ENCODE assay signal across 8 cellular contexts in genomic region chr16:89171216-89172170, GRCh38. TPM values are rescaled to one million over a fixed set of nuclear protein-coding genes. Genes with fewer than 3 reads are reported as not detected.
DNase-seq lines count a peak whose midpoint lies in the region; TF ChIP-seq lines count a peak whose summit lies in the region.

A gene with protein sequence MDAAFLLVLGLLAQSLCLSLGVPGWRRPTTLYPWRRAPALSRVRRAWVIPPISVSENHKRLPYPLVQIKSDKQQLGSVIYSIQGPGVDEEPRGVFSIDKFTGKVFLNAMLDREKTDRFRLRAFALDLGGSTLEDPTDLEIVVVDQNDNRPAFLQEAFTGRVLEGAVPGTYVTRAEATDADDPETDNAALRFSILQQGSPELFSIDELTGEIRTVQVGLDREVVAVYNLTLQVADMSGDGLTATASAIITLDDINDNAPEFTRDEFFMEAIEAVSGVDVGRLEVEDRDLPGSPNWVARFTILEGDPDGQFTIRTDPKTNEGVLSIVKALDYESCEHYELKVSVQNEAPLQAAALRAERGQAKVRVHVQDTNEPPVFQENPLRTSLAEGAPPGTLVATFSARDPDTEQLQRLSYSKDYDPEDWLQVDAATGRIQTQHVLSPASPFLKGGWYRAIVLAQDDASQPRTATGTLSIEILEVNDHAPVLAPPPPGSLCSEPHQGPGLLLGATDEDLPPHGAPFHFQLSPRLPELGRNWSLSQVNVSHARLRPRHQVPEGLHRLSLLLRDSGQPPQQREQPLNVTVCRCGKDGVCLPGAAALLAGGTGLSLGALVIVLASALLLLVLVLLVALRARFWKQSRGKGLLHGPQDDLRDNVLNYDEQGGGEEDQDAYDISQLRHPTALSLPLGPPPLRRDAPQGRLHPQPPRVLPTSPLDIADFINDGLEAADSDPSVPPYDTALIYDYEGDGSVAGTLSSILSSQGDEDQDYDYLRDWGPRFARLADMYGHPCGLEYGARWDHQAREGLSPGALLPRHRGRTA (plus strand): TSS chr16:89171748. CDS start chr16:89171832, 84 bp downstream.

- H3F3A ChIP-seq in Loucy (ENCODE audit: low read depth) = no peaks in the 10 kb centered on the region

- H4K20me1 ChIP-seq in Loucy (ENCODE audit: insufficient read depth, low read length, poor library complexity, severe bottlenecking) = no peaks in the 10 kb centered on the region

- H3K9me3 ChIP-seq in Loucy (ENCODE audit: insufficient read depth, low read depth, low read length) = no peaks in the 10 kb centered on the region
- H3K9me3 ChIP-seq in neuron (ENCODE audit: low read length) = no peaks in the 10 kb centered on the region

- H3K27me3 ChIP-seq in H7 (ENCODE audit: control insufficient read depth, insufficient read depth, low read length) (peaks cover 14% of the 10 kb centered on the region), Loucy (ENCODE audit: insufficient read depth, low read length, poor library complexity, severe bottlenecking) (no peaks in the 10 kb centered on the region), neuron (ENCODE audit: insufficient read depth, low read length) (peaks cover 63% of the 10 kb centered on the region)

- no peak within 1 kb of the TSS for H3K9ac ChIP-seq in Loucy (ENCODE audit: low read depth, low read length, poor library complexity, severe bottlenecking)

- H3K9me3 Mint-ChIP-seq in stimulated activated naive CD8-positive, alpha-beta T cell treated with anti-CD3 and anti-CD28 coated beads, Interleukin-15, Interleukin-2, amounts not matched to agents 100 ng/mL and 50 ng/mL, for 24 hours = no peaks in the 10 kb centered on the region

- H2AFZ ChIP-seq in Loucy (ENCODE audit: low read length) (no peak within 1 kb of the TSS), neuron (ENCODE audit: low read depth, low read length) (no peak within 1 kb of the TSS)

- no peak within 1 kb of the TSS for H3K27ac ChIP-seq in RWPE1

- no peaks in the 10 kb centered on the region for H3K36me3 ChIP-seq in H7 (replicated peaks; ENCODE audit: control insufficient read depth, insufficient read depth, low read length)
- H3K36me3 ChIP-seq in Loucy (ENCODE audit: insufficient read depth, low read length) = no peaks in the 10 kb centered on the region
- no peaks in the 10 kb centered on the region for H3K36me3 ChIP-seq in neuron (ENCODE audit: insufficient read depth, low read length)

- H3K4me1 ChIP-seq in Loucy (ENCODE audit: insufficient read depth, low read length, poor library complexity, severe bottlenecking) (peaks cover 12% of the 10 kb centered on the region), neuron (ENCODE audit: insufficient read depth, low read length) (peaks cover 26% of the 10 kb centered on the region)

- peak within 1 kb of the TSS; percentile 69 for H3K4me3 Mint-ChIP-seq in stimulated activated naive CD8-positive, alpha-beta T cell treated with anti-CD3 and anti-CD28 coated beads, Interleukin-15, Interleukin-2, amounts not matched to agents 100 ng/mL and 50 ng/mL, for 24 hours

- H3K36me3 Mint-ChIP-seq in stimulated activated naive CD8-positive, alpha-beta T cell treated with anti-CD3 and anti-CD28 coated beads, Interleukin-15, Interleukin-2, amounts not matched to agents 100 ng/mL and 50 ng/mL, for 24 hours (ENCODE audit: low read depth) = no peaks in the 10 kb centered on the region

- CTCF ChIA-PET in RWPE1 (lab: Yijun Ruan, JAX) = interaction anchor here (0.9 kb wide), 1 partner anchor 230 kb away, joined by 3 read pairs; no protein-coding TSS in a partner anchor

- H3K4me1 Mint-ChIP-seq in stimulated activated naive CD8-positive, alpha-beta T cell treated with anti-CD3 and anti-CD28 coated beads, Interleukin-15, Interleukin-2, amounts not matched to agents 100 ng/mL and 50 ng/mL, for 24 hours (ENCODE audit: low read depth) = peaks cover 6% of the 10 kb centered on the region

- no peaks in the 10 kb centered on the region for H3K27me3 Mint-ChIP-seq in stimulated activated naive CD8-positive, alpha-beta T cell treated with anti-CD3 and anti-CD28 coated beads, Interleukin-15, Interleukin-2, amounts not matched to agents 100 ng/mL and 50 ng/mL, for 24 hours

- peak; percentile 85 for DNase-seq in DMS153 treated with DMSO at 0.1 percent for 48 hours (lab: John Stamatoyannopoulos, UW; ENCODE audit: unreplicated experiment)
- DNase-seq in H7 = peak; percentile 100
- peak; percentile 98 for DNase-seq in RWPE1 (ENCODE audit: low spot score)
- DNase-seq in activated effector memory CD4-positive, alpha-beta T cell treated with Interleukin-2 at 50 U/mL for 16 hours = peak; percentile 92
- peak; percentile 79 for DNase-seq in fibroblast of villous mesenchyme (ENCODE audit: low read depth)

- H3K79me2 ChIP-seq in Loucy (ENCODE audit: insufficient read depth, low read length) = no peaks in the 10 kb centered on the region

- peak within 1 kb of the TSS; percentile 52 for H3K4me3 ChIP-seq in H7 (ENCODE audit: insufficient read depth, low read depth, low read length)
- peak within 1 kb of the TSS; percentile 38 for H3K4me3 ChIP-seq in Loucy (ENCODE audit: low read length, poor library complexity, severe bottlenecking)
- H3K4me3 ChIP-seq in fibroblast of villous mesenchyme (ENCODE audit: low read depth, low read length) = peak within 1 kb of the TSS; percentile 42
- peak within 1 kb of the TSS; percentile 23 for H3K4me3 ChIP-seq in neuron (ENCODE audit: low read length)

- H3K9me2 ChIP-seq in Loucy (replicated peaks; ENCODE audit: low read depth, low read length) = no peaks in the 10 kb centered on the region

- TF ChIP-seq CTCF in Loucy (conservative IDR thresholded peaks at IDR 0.05; ENCODE audit: low read length) (no peak), RWPE1 (conservative IDR thresholded peaks at IDR 0.05; ENCODE audit: low read depth) (no peak), fibroblast of villous mesenchyme (IDR thresholded peaks at IDR 0.05; ENCODE audit: insufficient read depth, low read depth, low read length) (no peak)

- no peak within 1 kb of the TSS for H3K27ac Mint-ChIP-seq in stimulated activated naive CD8-positive, alpha-beta T cell treated with anti-CD3 and anti-CD28 coated beads, Interleukin-15, Interleukin-2, amounts not matched to agents 100 ng/mL and 50 ng/mL, for 24 hours

- POLR2A ChIA-PET in RWPE1 (lab: Yijun Ruan, JAX; ENCODE audit: low non-redundant PET) = no interaction called here

- peak within 1 kb of the TSS; percentile 58 for H3K4me2 ChIP-seq in Loucy (ENCODE audit: low read depth, low read length, poor library complexity, severe bottlenecking)

RNA-seq across cellular contexts. Expression of the gene that starts here (rescaled TPM):
- total RNA-seq in H7 (2014; rRNA removed; shearing (Covaris generic)) = 0.07 and 0.10 TPM in 2 replicates
- under 0.01 and 0.32 TPM in 2 replicates for total RNA-seq in fibroblast of villous mesenchyme

Comparison
In these comparisons a context has a peak if more than half of its experiments do, and no peak if none do; other contexts are left out.
1. Peak in DNase-seq and H3K4me3 ChIP-seq in H7; RNA of the gene not detected or under 1 TPM.
2. Peak in DNase-seq and H3K4me3 ChIP-seq in fibroblast of villous mesenchyme; RNA of the gene not detected or under 1 TPM.